Comparison of ENCODE assay signal across 16 cellular contexts in the genomic region with DNA sequence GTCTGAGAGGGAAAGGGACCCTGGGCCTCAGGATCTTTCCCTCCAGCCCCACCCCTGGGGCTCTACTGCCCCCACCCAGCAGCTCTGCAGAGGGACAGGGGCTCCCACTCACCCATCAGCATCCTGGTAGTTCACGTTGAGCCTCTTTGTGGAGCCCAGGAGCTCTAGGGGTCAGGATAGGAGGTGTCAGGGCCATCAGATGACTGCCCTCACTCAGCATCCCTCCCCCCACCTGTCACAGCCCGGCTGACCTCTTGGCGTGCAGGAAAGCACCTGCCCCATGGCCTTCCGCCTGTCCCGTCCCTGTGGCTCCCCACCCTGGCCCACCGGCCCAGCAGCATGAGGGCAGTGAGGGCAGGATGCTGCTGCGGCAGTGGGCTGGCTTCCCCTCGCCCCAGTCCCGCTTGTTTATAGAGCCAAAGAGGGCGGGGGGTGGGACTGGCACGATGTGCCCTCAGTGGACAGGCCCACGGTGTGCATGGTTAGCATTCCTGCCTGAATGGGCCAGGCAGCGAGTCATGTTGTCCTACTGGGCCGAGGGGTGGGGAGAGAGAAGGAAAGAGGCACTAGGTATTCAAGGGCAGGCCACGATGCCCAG. TPM values are rescaled to one million over a fixed set of nuclear protein-coding genes. Genes with fewer than 3 reads are reported as not detected.
A peak's percentile ranks its signal among the peaks of the same experiment; 100 is the strongest.
DNase-seq lines count a peak whose midpoint lies in the region; ATAC-seq and TF ChIP-seq lines count a peak whose summit lies in the region.
"Had no signal": no experiment of that assay in that cellular context is flagged by ENCODE, and none has a peak within 500 bp of the region (broad histone marks: within the 10 kb centered on the region; RNA-seq: fewer than 3 reads in every experiment).

No MANE protein-coding gene starts in this region.

- peak; percentile 27 for DNase-seq in EH (ENCODE audit: low read depth)
- no peak for DNase-seq in ascending aorta (ENCODE audit: low spot score in 2 of 2)
- DNase-seq in left kidney (ENCODE audit: low read depth, low spot score), result peak; percentile 33
- DNase-seq in spleen, result no peak
- DNase-seq in stimulated activated CD4-positive, alpha-beta T cell treated with anti-CD3 and anti-CD28 coated beads, Interleukin-2, amount 100 ng/mL, for 24 hours, result no peak
- DNase-seq in activated CD4-positive, alpha-beta T cell treated with anti-CD3 and anti-CD28 coated beads for 1 hour, result no peak
- no peak for DNase-seq in activated naive CD4-positive, alpha-beta T cell treated with Interleukin-2 at 50 U/mL for 16 hours
- DNase-seq: activated effector memory CD4-positive, alpha-beta T cell treated with anti-CD3 and anti-CD28 coated beads, Interleukin-2, amount 50 U/mL, for 16 hours; Calu3; effector memory CD4-positive, alpha-beta T cell; foreskin fibroblast; NCI-H1930; NCI-H510A; SW 1271; trophoblast cell had no signal

- ATAC-seq in GM21825 (IDR thresholded peaks at IDR 0.05; ENCODE audit: unreplicated experiment), result no peak

- H3K4me1 ChIP-seq in ascending aorta, result peaks cover 9 to 36% of the 10 kb centered on the region in 2 donors
- H3K4me1 ChIP-seq in spleen, result peaks cover 0 to 96% (median 61%) of the 10 kb centered on the region in 6 donors

- TF ChIP-seq CTCF in ascending aorta (IDR thresholded peaks at IDR 0.05) (no peak), spleen (IDR thresholded peaks at IDR 0.05 in 8 of 11, conservative IDR thresholded peaks at IDR 0.05 in 3 of 11) (no peak)

- 68 to 84% (median 75%) methylated on average over 14 to 15 of the region's 15 CpGs for WGBS in spleen, 5 donors

- H3K27me3 ChIP-seq in ascending aorta, result no peaks in the 10 kb centered on the region
- no peaks in the 10 kb centered on the region for H3K27me3 ChIP-seq in spleen (replicated peaks in 1 of 7)

- H3K9me3 ChIP-seq in ascending aorta (no peaks in the 10 kb centered on the region), spleen (no peaks in the 10 kb centered on the region)

- peak overlapping the region; percentile 59 to 78 for H3K27ac ChIP-seq in ascending aorta
- peak overlapping the region; percentile 38 to 90 (median 80) for H3K27ac ChIP-seq in spleen

- no peak for TF ChIP-seq POLR2A in spleen (IDR thresholded peaks at IDR 0.05)

- H3K36me3 ChIP-seq in ascending aorta (peaks cover 37 to 44% of the 10 kb centered on the region in 2 donors), spleen (peaks cover 0 to 66% (median 3%) of the 10 kb centered on the region in 6 donors)

- intact Hi-C loops in ascending aorta (cut with DNase I) (no loop called here), spleen (cut with DNase I; ENCODE audit: low total_unique reads) (no loop called here)

- H3K4me3 ChIP-seq in ascending aorta (no peak overlapping the region), spleen (peak overlapping the region in 3 of 8 donors; percentile 14 to 57 (median 26))

RNA-seq across cellular contexts. Expression of a gene that starts 7.1 kb away (rescaled TPM):
- 112 TPM for total RNA-seq in ascending aorta
- 100 to 1,000 TPM in 3 of 7 donors, 10 to 100 TPM in 4; 33.5 to 135 (median 51.1) TPM for total RNA-seq in spleen
- 10 to 100 TPM in 1 of 3 donors, 1 to 10 TPM in 2; 4.7 to 27.8 (median 6.2) TPM for polyA plus RNA-seq in spleen

RNA-seq across cellular contexts. Expression of a gene that starts 8.1 kb away (rescaled TPM):
- total RNA-seq in ascending aorta (92.7 TPM), spleen (10 to 100 TPM; 31.0 to 58.1 (median 35.4) TPM)
- 10 to 100 TPM; 40.8 to 87.8 (median 68.9) TPM for polyA plus RNA-seq in spleen

RNA-seq across cellular contexts. Expression of a gene that starts 17.3 kb away (rescaled TPM):
- total RNA-seq in ascending aorta (41.8 TPM), spleen (10 to 100 TPM; 44.0 to 97.8 (median 75.1) TPM)
- 100 to 1,000 TPM in 1 of 3 donors, 10 to 100 TPM in 2; 28.6 to 153 (median 92.6) TPM for polyA plus RNA-seq in spleen

RNA-seq across cellular contexts. Expression of a gene that starts 51.8 kb away (rescaled TPM):
- 125 TPM for total RNA-seq in ascending aorta
- 100 to 1,000 TPM in 1 of 7 donors, 10 to 100 TPM in 6; 66.6 to 101 (median 94.1) TPM for total RNA-seq in spleen
- 10 to 100 TPM; 24.8 to 77.8 (median 59.5) TPM for polyA plus RNA-seq in spleen

Comparison
In these comparisons a context has a peak if more than half of its experiments do, and no peak if none do; other contexts are left out.
1. DNase-seq: peak in EH (single experiment) and left kidney (single experiment); none in ascending aorta (0 of 2), spleen (single experiment), stimulated activated CD4-positive, alpha-beta T cell treated with anti-CD3 and anti-CD28 coated beads, Interleukin-2, amount 100 ng/mL, for 24 hours (0 of 2), activated CD4-positive, alpha-beta T cell treated with anti-CD3 and anti-CD28 coated beads for 1 hour (single experiment) and activated naive CD4-positive, alpha-beta T cell treated with Interleukin-2 at 50 U/mL for 16 hours (single experiment).